In genomic region chr2:20570249-20570648, GRCh38 we compare ENCODE assay signal across 1 cellular context.
TF ChIP-seq lines count a peak whose summit lies in the region.

No MANE protein-coding gene starts in this region.

TF ChIP-seq in endothelial cell of umbilical vein, 7 proteins besides CTCF, POLR2A, EP300 and RAD21 (continued from another document):
- TF ChIP-seq JUN (IDR thresholded peaks at IDR 0.05; ENCODE audit: borderline replicate concordance, insufficient read depth, insufficient read length, low read depth) (no peak), MAX (IDR thresholded peaks at IDR 0.05; ENCODE audit: insufficient read depth, insufficient read length) (no peak), FOS (IDR thresholded peaks at IDR 0.05; ENCODE audit: borderline replicate concordance, insufficient read depth, low read length) (no peak)
